7 cellular contexts compared by ENCODE assay signal in the genomic region with DNA sequence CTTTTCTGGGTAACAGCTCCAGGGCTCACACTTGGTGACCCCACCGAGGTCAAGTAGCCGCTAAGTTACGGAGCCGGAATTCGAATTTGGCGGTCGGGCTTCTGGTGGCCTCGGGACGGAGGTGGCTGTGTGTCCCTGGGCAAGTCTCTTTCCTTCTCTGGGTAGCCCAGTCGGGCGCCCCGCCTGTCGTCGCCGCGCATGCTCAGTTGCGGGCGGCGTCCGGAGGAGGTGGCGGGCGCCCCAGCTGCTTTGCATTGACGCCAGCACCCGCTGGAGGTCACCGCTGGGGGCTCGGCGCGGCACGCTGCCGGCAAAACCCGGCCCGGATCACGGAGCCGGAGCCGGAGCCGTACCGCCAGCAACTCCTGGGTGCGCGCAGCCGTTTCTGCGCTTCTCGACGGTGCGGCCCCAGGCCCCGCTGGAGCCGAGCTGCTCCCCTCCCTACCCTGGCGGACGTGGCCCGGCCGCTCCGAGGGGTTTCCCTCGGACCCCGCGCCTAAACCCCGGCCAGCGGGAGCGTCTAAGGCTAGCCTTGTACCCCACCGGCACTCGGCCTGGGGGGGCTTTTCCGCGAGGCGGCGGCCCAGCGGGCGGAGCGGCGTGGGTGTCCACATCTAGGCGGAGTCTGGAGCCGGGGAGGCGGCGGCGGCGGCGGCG. TPM values are rescaled to one million over a fixed set of nuclear protein-coding genes. Genes with fewer than 3 reads are reported as not detected.
DNase-seq lines count a peak whose midpoint lies in the region; ATAC-seq, FAIRE-seq and TF ChIP-seq lines count a peak whose summit lies in the region.

No MANE protein-coding gene starts in this region.

- H3K9me3 ChIP-seq in K562 (replicated peaks; ENCODE audit: control insufficient read depth, insufficient read depth, low read depth, low read length), result no peaks in the 10 kb centered on the region

- H3K4me2 ChIP-seq in K562 (ENCODE audit: insufficient read depth, low read length), result peak overlapping the region; percentile 87

- peak overlapping the region; percentile 78 to 95 for H3K9ac ChIP-seq in K562 (ENCODE audit: insufficient read depth in 1 of 2, low read depth in 2 of 2, low read length in 2 of 2)

- peak overlapping the region; percentile 92 for H2AFZ ChIP-seq in K562 (ENCODE audit: low read depth, low read length)

- TF ChIP-seq EP300 in K562 (IDR thresholded peaks at IDR 0.05; ENCODE audit: low read length), result peak; percentile 42; the same call in 1 of the 2 replicates

- intact Hi-C loops in K562 (cut with micrococcal nuclease), result loop anchor here (2.0 kb wide), 2 partner anchors 26 to 64 kb away; no protein-coding TSS in a partner anchor

- no peaks in the 10 kb centered on the region for H3K9me1 ChIP-seq in K562 (ENCODE audit: control insufficient read depth, insufficient read depth, low read length)

- H3K4me3 ChIP-seq in K562 (peak overlapping the region; percentile 71), iPS-11a (ENCODE audit: low read depth, low read length) (peak overlapping the region; percentile 72), skeletal muscle cell (ENCODE audit: low read depth, low read length) (peak overlapping the region; percentile 83)

- POLR2A ChIA-PET in K562 (lab: Yijun Ruan, JAX), result interaction anchor here (0.6 to 1.4 kb wide), 16 partner anchors 9 to 411 kb away, joined by 3 to 9 read pairs (median 4); no protein-coding TSS in a partner anchor

- peak; percentile 23 for ATAC-seq in GM18508 (IDR thresholded peaks at IDR 0.05; ENCODE audit: insufficient read depth, unreplicated experiment)
- peak; percentile 69 for ATAC-seq in HG02973 (IDR thresholded peaks at IDR 0.05; ENCODE audit: unreplicated experiment)
- peak; percentile 82 for ATAC-seq in K562

- DNase-seq in NCI-H2029 treated with DMSO at 0.1 percent for 48 hours (lab: John Stamatoyannopoulos, UW), result peak; percentile 20
- DNase-seq in T1000 (lab: John Stamatoyannopoulos, UW), result peak; percentile 93
- DNase-seq in K562 (ENCODE audit: extremely low read depth in 1 of 4, low spot score in 3 of 4), result peak; percentile 96 to 99 (median 97)
- DNase-seq in skeletal muscle cell (ENCODE audit: low read depth), result peak; percentile 89

- in situ Hi-C loops in K562 (cut with MboI), result no loop called here

- CTCF ChIA-PET in K562 (lab: Yijun Ruan, JAX; ENCODE audit: low intra/inter-chr PET ratio), result no interaction called here

- TF ChIP-seq POLR2A in K562 (conservative IDR thresholded peaks at IDR 0.05), result peak; percentile 64

- peak; percentile 29 for FAIRE-seq in K562 (lab: Jason Lieb, UNC)

- peaks cover 3% of the 10 kb centered on the region; the same call in 1 of the 2 replicates for H4K20me1 ChIP-seq in K562 (replicated peaks; ENCODE audit: control insufficient read depth, insufficient read depth, low read length)

- no peaks in the 10 kb centered on the region for H3K27me3 ChIP-seq in K562 (ENCODE audit: control insufficient read depth in 2 of 2, insufficient read depth in 2 of 2, low read length in 2 of 2)

- TF ChIP-seq RAD21 in K562 (CRISPR knock-in tag; conservative IDR thresholded peaks at IDR 0.05 in 1 of 2, IDR thresholded peaks at IDR 0.05 in 1 of 2), result peak; percentile 4 to 20; a peak in 2 of 4 replicates

- peaks cover 46% of the 10 kb centered on the region for H3K79me2 ChIP-seq in K562 (ENCODE audit: control insufficient read depth, insufficient read depth, low read length)

- H3K36me3 ChIP-seq in K562 (ENCODE audit: control insufficient read depth, insufficient read depth, low read length), result peaks cover 3% of the 10 kb centered on the region; the same call in 1 of the 3 replicates

- peaks cover 28 to 31% of the 10 kb centered on the region in 2 experiments for H3K4me1 ChIP-seq in K562 (replicated peaks in 1 of 2; ENCODE audit: control insufficient read depth in 2 of 2, insufficient read depth in 2 of 2, low read length in 2 of 2)

- peak overlapping the region; percentile 93 for H3K27ac ChIP-seq in K562 (ENCODE audit: extremely low read depth, low read depth, low read length)

- WGBS in K562 (ENCODE audit: insufficient coverage, low coverage, missing lambda C conversion rate), result under 1% methylated on average over 48 of the region's 75 CpGs

- TSS peak; percentile 46 for BruUV-seq in K562 (replicated peaks; lab: Mats Ljungman, UMichigan)

- TF ChIP-seq CTCF in K562 (IDR thresholded peaks at IDR 0.05 in 2 of 3, conservative IDR thresholded peaks at IDR 0.05 in 1 of 3; ENCODE audit: insufficient read depth in 2 of 3, low read depth in 1 of 3, low read length in 3 of 3), result peak; percentile 43 to 66 (median 49); a peak in 4 of 6 replicates

TF ChIP-seq in K562, 482 proteins besides CTCF, POLR2A, EP300 and RAD21 (continues in another document):
- TF ChIP-seq MTA1 (IDR thresholded peaks at IDR 0.05; ENCODE audit: borderline replicate concordance) (no peak), CAMTA2 (CRISPR knock-in tag; conservative IDR thresholded peaks at IDR 0.05) (no peak), HCFC1 (IDR thresholded peaks at IDR 0.05; ENCODE audit: low read depth, low read length) (peak; percentile 68), GTF2A2 (tag; IDR thresholded peaks at IDR 0.05) (no peak), TAF9B (IDR thresholded peaks at IDR 0.05; ENCODE audit: partially characterized antibody) (peak; percentile 75), WHSC1 (IDR thresholded peaks at IDR 0.05; ENCODE audit: low read length) (no peak), STAT5A (IDR thresholded peaks at IDR 0.05; ENCODE audit: borderline replicate concordance, low read length) (peak; percentile 14; the same call in 1 of the 2 replicates), TAF1 (IDR thresholded peaks at IDR 0.05; ENCODE audit: control insufficient read depth, extremely low read depth, insufficient read depth, low read length, severe bottlenecking) (peak; percentile 76), EP400 (IDR thresholded peaks at IDR 0.05) (peak; percentile 79; the same call in 1 of the 2 replicates), FOXJ2 (tag; IDR thresholded peaks at IDR 0.05) (no peak)
- TF ChIP-seq, protein P1, sequence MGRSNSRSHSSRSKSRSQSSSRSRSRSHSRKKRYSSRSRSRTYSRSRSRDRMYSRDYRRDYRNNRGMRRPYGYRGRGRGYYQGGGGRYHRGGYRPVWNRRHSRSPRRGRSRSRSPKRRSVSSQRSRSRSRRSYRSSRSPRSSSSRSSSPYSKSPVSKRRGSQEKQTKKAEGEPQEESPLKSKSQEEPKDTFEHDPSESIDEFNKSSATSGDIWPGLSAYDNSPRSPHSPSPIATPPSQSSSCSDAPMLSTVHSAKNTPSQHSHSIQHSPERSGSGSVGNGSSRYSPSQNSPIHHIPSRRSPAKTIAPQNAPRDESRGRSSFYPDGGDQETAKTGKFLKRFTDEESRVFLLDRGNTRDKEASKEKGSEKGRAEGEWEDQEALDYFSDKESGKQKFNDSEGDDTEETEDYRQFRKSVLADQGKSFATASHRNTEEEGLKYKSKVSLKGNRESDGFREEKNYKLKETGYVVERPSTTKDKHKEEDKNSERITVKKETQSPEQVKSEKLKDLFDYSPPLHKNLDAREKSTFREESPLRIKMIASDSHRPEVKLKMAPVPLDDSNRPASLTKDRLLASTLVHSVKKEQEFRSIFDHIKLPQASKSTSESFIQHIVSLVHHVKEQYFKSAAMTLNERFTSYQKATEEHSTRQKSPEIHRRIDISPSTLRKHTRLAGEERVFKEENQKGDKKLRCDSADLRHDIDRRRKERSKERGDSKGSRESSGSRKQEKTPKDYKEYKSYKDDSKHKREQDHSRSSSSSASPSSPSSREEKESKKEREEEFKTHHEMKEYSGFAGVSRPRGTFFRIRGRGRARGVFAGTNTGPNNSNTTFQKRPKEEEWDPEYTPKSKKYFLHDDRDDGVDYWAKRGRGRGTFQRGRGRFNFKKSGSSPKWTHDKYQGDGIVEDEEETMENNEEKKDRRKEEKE (IDR thresholded peaks at IDR 0.05; ENCODE audit: borderline replicate concordance in 1 of 2, control insufficient read depth in 1 of 2, low read depth in 2 of 2, low read length in 1 of 2), result no peak
- TF ChIP-seq, protein P2, sequence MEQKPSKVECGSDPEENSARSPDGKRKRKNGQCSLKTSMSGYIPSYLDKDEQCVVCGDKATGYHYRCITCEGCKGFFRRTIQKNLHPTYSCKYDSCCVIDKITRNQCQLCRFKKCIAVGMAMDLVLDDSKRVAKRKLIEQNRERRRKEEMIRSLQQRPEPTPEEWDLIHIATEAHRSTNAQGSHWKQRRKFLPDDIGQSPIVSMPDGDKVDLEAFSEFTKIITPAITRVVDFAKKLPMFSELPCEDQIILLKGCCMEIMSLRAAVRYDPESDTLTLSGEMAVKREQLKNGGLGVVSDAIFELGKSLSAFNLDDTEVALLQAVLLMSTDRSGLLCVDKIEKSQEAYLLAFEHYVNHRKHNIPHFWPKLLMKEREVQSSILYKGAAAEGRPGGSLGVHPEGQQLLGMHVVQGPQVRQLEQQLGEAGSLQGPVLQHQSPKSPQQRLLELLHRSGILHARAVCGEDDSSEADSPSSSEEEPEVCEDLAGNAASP (IDR thresholded peaks at IDR 0.05), result no peak
- TF ChIP-seq, protein P3, sequence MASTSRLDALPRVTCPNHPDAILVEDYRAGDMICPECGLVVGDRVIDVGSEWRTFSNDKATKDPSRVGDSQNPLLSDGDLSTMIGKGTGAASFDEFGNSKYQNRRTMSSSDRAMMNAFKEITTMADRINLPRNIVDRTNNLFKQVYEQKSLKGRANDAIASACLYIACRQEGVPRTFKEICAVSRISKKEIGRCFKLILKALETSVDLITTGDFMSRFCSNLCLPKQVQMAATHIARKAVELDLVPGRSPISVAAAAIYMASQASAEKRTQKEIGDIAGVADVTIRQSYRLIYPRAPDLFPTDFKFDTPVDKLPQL (IDR thresholded peaks at IDR 0.05; ENCODE audit: extremely low read depth, insufficient read length), result no peak

RNA-seq across cellular contexts. Expression of a gene that starts 0.5 kb away (rescaled TPM):
- 146 and 283 TPM in 2 replicates for total RNA-seq in K562 (2011; cell fraction: chromatin; rRNA removed; ENCODE audit: low replicate concordance)
- total RNA-seq in K562 (2011; cell fraction: nucleolus; rRNA removed), result 42.5 and 64.0 TPM in 2 replicates
- 102 and 103 TPM in 2 replicates for total RNA-seq in K562 (2011; cell fraction: nucleoplasm; rRNA removed)
- 16.8 and 17.6 TPM in 2 replicates for total RNA-seq in K562 (2014; rRNA removed)
- total RNA-seq in K562 (2014; rRNA removed; fragmentation: Illumina TruSeq; extraction: Trizol), result 20.5 and 25.5 TPM in 2 replicates
- total RNA-seq in K562 (2015; rRNA removed; fragmentation: Illumina TruSeq; extraction: Trizol), result 19.8 and 22.3 TPM in 2 replicates
- 19.8 and 20.9 TPM in 2 replicates for total RNA-seq in K562 (2021)
- 37.1 and 40.3 TPM in 2 replicates for polyA plus RNA-seq in K562 (2011; rRNA removed)
- polyA plus RNA-seq in K562 (2011; cell fraction: cytosol; rRNA removed), result 11.1 and 16.1 TPM in 2 replicates
- 76.0 and 83.4 TPM in 2 replicates for polyA plus RNA-seq in K562 (2011; cell fraction: nucleus; rRNA removed)
- polyA plus RNA-seq in K562 (2012), result 11.8 and 13.9 TPM in 2 replicates
- 23.7 and 26.4 TPM in 2 replicates for polyA plus RNA-seq in K562 (2014; fragmentation: Illumina TruSeq; extraction: Trizol)
- polyA plus RNA-seq in K562 (2014; fragmentation: Nextera tagmentation; extraction: Ambion mirVana), result 1 to 10 TPM; 5.9 to 7.9 TPM
- 21.0 and 24.4 TPM in 2 replicates for polyA plus RNA-seq in K562 (2014; rRNA removed)
- polyA minus RNA-seq in K562 (2011; rRNA and poly(A)+ RNA removed), result 52.2 and 52.6 TPM in 2 replicates
- polyA minus RNA-seq in K562 (2011; cell fraction: cytosol; rRNA and poly(A)+ RNA removed), result 11.0 and 19.1 TPM in 2 replicates
- 34.6 and 64.8 TPM in 2 replicates for polyA minus RNA-seq in K562 (2011; cell fraction: nucleus; rRNA and poly(A)+ RNA removed)

Comparison
In these comparisons a context has a peak if more than half of its experiments do, and no peak if none do; other contexts are left out.
1. Peak in every context shown above with its lines: DNase-seq, ATAC-seq, H3K4me3 ChIP-seq and H3K27ac ChIP-seq.
2. ATAC-seq: peak in every context shown above with its lines; median percentile 82 in K562; 69 in HG02973; 23 in GM18508.
3. DNase-seq: peak in every context shown above with its lines; median percentile 97 in K562; 93 in T1000; 89 in skeletal muscle cell; 20 in NCI-H2029 treated with DMSO at 0.1 percent for 48 hours.